Comparison of ENCODE assay signal across 2 cellular contexts in genomic region chr9:90505695-90506094, GRCh38.
TF ChIP-seq lines count a peak whose summit lies in the region.

No MANE protein-coding gene starts in this region.

TF ChIP-seq in GM23338, 12 proteins besides CTCF, POLR2A, EP300 and RAD21 (continued from another document):
- no peak for TF ChIP-seq ZNF462 (CRISPR knock-in tag; IDR thresholded peaks at IDR 0.05)
- no peak for TF ChIP-seq CREB1 (CRISPR knock-in tag; IDR thresholded peaks at IDR 0.05; ENCODE audit: low read depth)
- TF ChIP-seq REST (IDR thresholded peaks at IDR 0.05; ENCODE audit: unreplicated experiment): no peak
- no peak for TF ChIP-seq JUNB (IDR thresholded peaks at IDR 0.05; ENCODE audit: unreplicated experiment)
- TF ChIP-seq EZH2 (IDR thresholded peaks at IDR 0.05; ENCODE audit: low read depth, unreplicated experiment): no peak
- no peak for TF ChIP-seq STAT1 (IDR thresholded peaks at IDR 0.05; ENCODE audit: unreplicated experiment)
- TF ChIP-seq ZNF331 (CRISPR knock-in tag; IDR thresholded peaks at IDR 0.05; ENCODE audit: low read depth): no peak
- no peak for TF ChIP-seq ZNF114 (CRISPR knock-in tag; IDR thresholded peaks at IDR 0.05)

TF ChIP-seq in GM12878, 131 proteins besides CTCF, POLR2A, EP300 and RAD21 (continued from another document):
- TF ChIP-seq ZBTB40 (IDR thresholded peaks at IDR 0.05; ENCODE audit: borderline replicate concordance): no peak
- TF ChIP-seq MTA2 (IDR thresholded peaks at IDR 0.05; ENCODE audit: low read depth): peak; percentile 52; the same call in 1 of the 2 replicates
- no peak for TF ChIP-seq SIN3A (IDR thresholded peaks at IDR 0.05; ENCODE audit: low read depth, low read length)
- TF ChIP-seq EED (IDR thresholded peaks at IDR 0.05; ENCODE audit: low read depth): no peak
TF ChIP-seq in GM12878: peak in this region for 2.
